Comparison of ENCODE assay signal across 5 cellular contexts in genomic region chr7:138691166-138691565, GRCh38. TPM values are rescaled to one million over a fixed set of nuclear protein-coding genes. Genes with fewer than 3 reads are reported as not detected.
"Had no signal": no experiment of that assay in that cellular context is flagged by ENCODE, and none has a peak within 500 bp of the region (broad histone marks: within the 10 kb centered on the region; RNA-seq: fewer than 3 reads in every experiment).

No MANE protein-coding gene starts in this region.

- H3K4me2 ChIP-seq: GM23338 had no signal

- DNase-seq: H9, HCEC 1CT, IMR-90 had no signal

- H2AFZ ChIP-seq: GM23338 had no signal

- H3K4me3 ChIP-seq: GM23338 had no signal

- ATAC-seq: GM23338 had no signal

RNA-seq across cellular contexts. Expression of gene SVOPL, which starts 10.0 kb away (rescaled TPM):
- total RNA-seq: HT-29, IMR-90 had no signal
- polyA plus RNA-seq: IMR-90 had no signal
